In genomic region chr15:38577405-38577987, GRCh38 we compare ENCODE assay signal across 15 cellular contexts. TPM values are rescaled to one million over a fixed set of nuclear protein-coding genes. Genes with fewer than 3 reads are reported as not detected.
"Had no signal": no experiment of that assay in that cellular context is flagged by ENCODE, and none has a peak within 500 bp of the region (broad histone marks: within the 10 kb centered on the region; RNA-seq: fewer than 3 reads in every experiment).

No MANE protein-coding gene starts in this region.

- H3K27me3 ChIP-seq: neutrophil, thyroid gland had no signal

- H3K4me1 Mint-ChIP-seq: activated B cell treated with CpG ODN at 0.5 μM for 24 hours had no signal

- H3K27ac Mint-ChIP-seq: activated B cell treated with CpG ODN at 0.5 μM for 24 hours; dendritic cell treated with granulocyte-macrophage colony-stimulating factor and Interleukin-4, amounts not matched to agents 40 ng/mL and 50 ng/mL, for 4 days; naive B cell; T-helper 2 cell treated with Interferon-gamma antibody and Interleukin-4, amounts not matched to agents 5 μg/mL and 100 μg/mL, for 36 hours had no signal

- H3K4me1 ChIP-seq: foreskin keratinocyte, left ventricle myocardium inferior, thyroid gland had no signal

- ATAC-seq: activated naive CD4-positive, alpha-beta T cell treated with anti-CD3 and anti-CD28 coated beads, Interleukin-2, amount 50 U/mL, for 72 hours; foreskin keratinocyte had no signal

- H3K4me3 Mint-ChIP-seq: activated B cell treated with CpG ODN at 0.5 μM for 24 hours; dendritic cell treated with granulocyte-macrophage colony-stimulating factor and Interleukin-4, amounts not matched to agents 40 ng/mL and 50 ng/mL, for 4 days; naive B cell; T-helper 2 cell treated with Interferon-gamma antibody and Interleukin-4, amounts not matched to agents 5 μg/mL and 100 μg/mL, for 36 hours had no signal

- H3K27me3 Mint-ChIP-seq: activated B cell treated with CpG ODN at 0.5 μM for 24 hours had no signal

- H3K36me3 ChIP-seq: left ventricle myocardium inferior, neutrophil, thyroid gland had no signal

- H3K36me3 Mint-ChIP-seq: naive B cell had no signal

- H3K27ac ChIP-seq: foreskin keratinocyte, left ventricle myocardium inferior, neutrophil, thyroid gland had no signal

- H3K4me3 ChIP-seq: left ventricle myocardium inferior, thyroid gland had no signal

- H3K9me3 Mint-ChIP-seq: activated B cell treated with CpG ODN at 0.5 μM for 24 hours; dendritic cell treated with granulocyte-macrophage colony-stimulating factor and Interleukin-4, amounts not matched to agents 40 ng/mL and 50 ng/mL, for 4 days; T-helper 2 cell treated with Interferon-gamma antibody and Interleukin-4, amounts not matched to agents 5 μg/mL and 100 μg/mL, for 36 hours had no signal

- DNase-seq: activated B cell treated with CpG ODN at 0.5 μM for 24 hours; activated effector memory CD4-positive, alpha-beta T cell treated with Interleukin-2 at 50 U/mL for 16 hours; anterior cingulate cortex; cerebellar nuclear complex; effector memory CD4-positive, alpha-beta T cell; foreskin keratinocyte; glutamatergic neuron; left ventricle myocardium inferior; naive B cell; stimulated activated CD4-positive, alpha-beta T cell treated with anti-CD3 and anti-CD28 coated beads, Interleukin-1b, Interleukin-23, amount 100 ng/mL, for 48 hours; thyroid gland had no signal

RNA-seq across cellular contexts. Expression of gene RASGRP1, which starts 12.9 kb away (rescaled TPM):
- total RNA-seq: foreskin keratinocyte had no signal
- polyA plus RNA-seq: foreskin keratinocyte had no signal
